11 cellular contexts compared by ENCODE assay signal in genomic region chr18:46152808-46153617, GRCh38. TPM values are rescaled to one million over a fixed set of nuclear protein-coding genes. Genes with fewer than 3 reads are reported as not detected.
DNase-seq lines count a peak whose midpoint lies in the region; ATAC-seq and TF ChIP-seq lines count a peak whose summit lies in the region.
"Had no signal": no experiment of that assay in that cellular context is flagged by ENCODE, and none has a peak within 500 bp of the region (broad histone marks: within the 10 kb centered on the region; RNA-seq: fewer than 3 reads in every experiment).

No MANE protein-coding gene starts in this region.

- no peak for TF ChIP-seq POLR2A in uterus (IDR thresholded peaks at IDR 0.05)

- intact Hi-C loops in uterus (cut with DNase I; ENCODE audit: low total_unique reads): no loop called here

- H3K27me3 ChIP-seq in uterus: no peaks in the 10 kb centered on the region
- H3K27me3 ChIP-seq: tibial artery had no signal

- no peaks in the 10 kb centered on the region for H3K4me1 ChIP-seq in uterus
- H3K4me1 ChIP-seq: tibial artery had no signal

- H3K9me3 ChIP-seq in uterus: no peaks in the 10 kb centered on the region
- H3K9me3 ChIP-seq: tibial artery had no signal

- no peaks in the 10 kb centered on the region for H3K36me3 ChIP-seq in uterus
- H3K36me3 ChIP-seq: tibial artery had no signal

- peak; percentile 36 for DNase-seq in GM03348 (ENCODE audit: low spot score)
- peak; percentile 53 to 75 for DNase-seq in NCI-H526 (lab: John Stamatoyannopoulos, UW)
- no peak for DNase-seq in epithelial cell of proximal tubule (ENCODE audit: low read depth)
- DNase-seq in renal cortical epithelial cell (ENCODE audit: low read depth): peak; percentile 67
- no peak for DNase-seq in uterus
- DNase-seq in 8988T: no peak
- no peak for DNase-seq in effector CD8-positive, alpha-beta T cell (lab: John Stamatoyannopoulos, UW)
- DNase-seq: activated T-cell treated with anti-CD3 and anti-CD28 coated beads, Interleukin-2, amount 50 U/mL, for 4 hours; tibial artery had no signal

- TF ChIP-seq CTCF in epithelial cell of proximal tubule (conservative IDR thresholded peaks at IDR 0.05; ENCODE audit: low read depth, low read length) (no peak), uterus (IDR thresholded peaks at IDR 0.05) (no peak)

- ATAC-seq in HG02852 (IDR thresholded peaks at IDR 0.05; ENCODE audit: unreplicated experiment): no peak
- ATAC-seq: activated T-cell treated with anti-CD3 and anti-CD28 coated beads, Interleukin-2, amount 50 U/mL, for 4 hours; GM12878 had no signal

- peak overlapping the region; percentile 36 for H3K4me3 ChIP-seq in epithelial cell of proximal tubule (ENCODE audit: low read depth, low read length)
- no peak overlapping the region for H3K4me3 ChIP-seq in uterus
- H3K4me3 ChIP-seq: GM12878, tibial artery had no signal

- no peak overlapping the region for H3K27ac ChIP-seq in uterus
- H3K27ac ChIP-seq: tibial artery had no signal

RNA-seq across cellular contexts. Expression of gene HAUS1, which starts 48.8 kb away (rescaled TPM):
- total RNA-seq in epithelial cell of proximal tubule (123 and 230 TPM in 2 replicates), renal cortical epithelial cell (51.3 and 85.3 TPM in 2 replicates), uterus (10 to 100 TPM; 21.5 to 47.8 (median 36.1) TPM)

RNA-seq across cellular contexts. Expression of gene ATP5F1A, which starts 54.9 kb away (rescaled TPM):
- total RNA-seq in epithelial cell of proximal tubule: 623 and 730 TPM in 2 replicates
- total RNA-seq in renal cortical epithelial cell: 1,050 and 1,307 TPM in 2 replicates
- 100 to 1,000 TPM; 130 to 712 (median 221) TPM for total RNA-seq in uterus

Comparison
In these comparisons a context has a peak if more than half of its experiments do, and no peak if none do; other contexts are left out.
1. DNase-seq: peak in GM03348 (single experiment), NCI-H526 (2 of 2) and renal cortical epithelial cell (single experiment); none in epithelial cell of proximal tubule (single experiment), uterus (0 of 2), 8988T (single experiment) and effector CD8-positive, alpha-beta T cell (single experiment).